In genomic region chr1:154158307-154159125, GRCh38 we compare ENCODE assay signal across 10 cellular contexts. TPM values are rescaled to one million over a fixed set of nuclear protein-coding genes. Genes with fewer than 3 reads are reported as not detected.
A peak's percentile ranks its signal among the peaks of the same experiment; 100 is the strongest.
DNase-seq lines count a peak whose midpoint lies in the region; ATAC-seq and TF ChIP-seq lines count a peak whose summit lies in the region.
"Had no signal": no experiment of that assay in that cellular context is flagged by ENCODE, and none has a peak within 500 bp of the region (broad histone marks: within the 10 kb centered on the region; RNA-seq: fewer than 3 reads in every experiment).

No MANE protein-coding gene starts in this region.

- H3K4me3 Mint-ChIP-seq in activated CD4-positive, alpha-beta memory T cell treated with anti-CD3 and anti-CD28 coated beads, Interleukin-2, amount 10 ng/mL, durations not matched to agents 7 days and 5 days: peak overlapping the region; percentile 49
- no peak overlapping the region for H3K4me3 Mint-ChIP-seq in neural progenitor cell

- H3K9me3 ChIP-seq in neural progenitor cell (ENCODE audit: low read depth): no peaks in the 10 kb centered on the region

- H3K36me3 Mint-ChIP-seq in activated CD4-positive, alpha-beta memory T cell treated with anti-CD3 and anti-CD28 coated beads, Interleukin-2, amount 10 ng/mL, durations not matched to agents 7 days and 5 days (ENCODE audit: low read depth): peaks cover 96% of the 10 kb centered on the region
- H3K36me3 Mint-ChIP-seq in neural progenitor cell: peaks cover 32% of the 10 kb centered on the region

- H3K4me3 ChIP-seq in GM12865 (ENCODE audit: low read depth, low read length) (no peak overlapping the region), neural progenitor cell (no peak overlapping the region)

- CTCF ChIA-PET in activated CD4-positive, alpha-beta memory T cell treated with anti-CD3 and anti-CD28 coated beads, Interleukin-2, amount 10 ng/mL, durations not matched to agents 7 days and 5 days (lab: Charles Lee): interaction anchor here (1.0 to 1.8 kb wide), 11 partner anchors 9 to 191 kb away, joined by 3 to 5 read pairs (median 3); partner anchors contain the start of gene CREB3L4

- peak overlapping the region; percentile 61 for H3K27ac ChIP-seq in neural progenitor cell

- H3F3A ChIP-seq in neural progenitor cell (ENCODE audit: low read depth): peaks cover 24% of the 10 kb centered on the region

- no peak overlapping the region for H2AFZ ChIP-seq in neural progenitor cell (replicated peaks)

- H3K27me3 Mint-ChIP-seq in activated CD4-positive, alpha-beta memory T cell treated with anti-CD3 and anti-CD28 coated beads, Interleukin-2, amount 10 ng/mL, durations not matched to agents 7 days and 5 days: no peaks in the 10 kb centered on the region
- H3K27me3 Mint-ChIP-seq in neural progenitor cell (ENCODE audit: insufficient read depth, low read depth): peaks cover 4% of the 10 kb centered on the region

- H3K27ac Mint-ChIP-seq in activated CD4-positive, alpha-beta memory T cell treated with anti-CD3 and anti-CD28 coated beads, Interleukin-2, amount 10 ng/mL, durations not matched to agents 7 days and 5 days: peak overlapping the region; percentile 92
- H3K27ac Mint-ChIP-seq in neural progenitor cell: no peak overlapping the region

- no peaks in the 10 kb centered on the region for H4K20me1 ChIP-seq in neural progenitor cell (ENCODE audit: low read depth)

- DNase-seq in GM12865 (ENCODE audit: low read depth) (peak; percentile 51), neural progenitor cell (ENCODE audit: low spot score) (no peak), NCI-H2081 (lab: John Stamatoyannopoulos, UW) (no peak), EL (no peak), iPS-NIHi7 (ENCODE audit: extremely low spot score) (no peak)
- no peak for DNase-seq in activated CD4-positive, alpha-beta memory T cell treated with anti-CD3 and anti-CD28 coated beads, Interleukin-2, amount 10 ng/mL, durations not matched to agents 7 days and 5 days
- DNase-seq: NCI-H524 treated with DMSO at 0.1 percent for 48 hours had no signal

- POLR2A ChIA-PET in activated CD4-positive, alpha-beta memory T cell treated with anti-CD3 and anti-CD28 coated beads, Interleukin-2, amount 10 ng/mL, durations not matched to agents 7 days and 5 days (lab: Charles Lee): interaction anchor here (0.9 to 11.3 kb wide), 18 partner anchors 9 to 377 kb away, joined by 3 to 214 read pairs (median 4); partner anchors contain the start of genes ATP8B2, HAX1, RAB13 and RPS27

- no peak for TF ChIP-seq CTCF in GM12865 (IDR thresholded peaks at IDR 0.05; ENCODE audit: insufficient read depth, low read depth, low read length, missing control alignments)
- TF ChIP-seq CTCF in neural progenitor cell (IDR thresholded peaks at IDR 0.05): no peak

- H3K4me1 ChIP-seq in neural progenitor cell: peaks cover 11% of the 10 kb centered on the region

- peaks cover 11% of the 10 kb centered on the region for H3K79me2 ChIP-seq in neural progenitor cell (ENCODE audit: low read depth)

- H3K9ac ChIP-seq in neural progenitor cell: no peak overlapping the region

- peak; percentile 27 for ATAC-seq in HG03097 (IDR thresholded peaks at IDR 0.05; ENCODE audit: low FRiP score, unreplicated experiment)
- no peak for ATAC-seq in GM19463 (IDR thresholded peaks at IDR 0.05; ENCODE audit: unreplicated experiment)

- no peak overlapping the region for H3K4me2 ChIP-seq in neural progenitor cell

- H3K27me3 ChIP-seq in neural progenitor cell: no peaks in the 10 kb centered on the region

- peaks cover 67% of the 10 kb centered on the region for H3K4me1 Mint-ChIP-seq in activated CD4-positive, alpha-beta memory T cell treated with anti-CD3 and anti-CD28 coated beads, Interleukin-2, amount 10 ng/mL, durations not matched to agents 7 days and 5 days
- peaks cover 15% of the 10 kb centered on the region for H3K4me1 Mint-ChIP-seq in neural progenitor cell

- peaks cover 9% of the 10 kb centered on the region for H3K9me3 Mint-ChIP-seq in activated CD4-positive, alpha-beta memory T cell treated with anti-CD3 and anti-CD28 coated beads, Interleukin-2, amount 10 ng/mL, durations not matched to agents 7 days and 5 days
- no peaks in the 10 kb centered on the region for H3K9me3 Mint-ChIP-seq in neural progenitor cell

- peaks cover 21% of the 10 kb centered on the region for H3K36me3 ChIP-seq in neural progenitor cell

RNA-seq across cellular contexts. Expression of gene NUP210L, which starts 3.6 kb away (rescaled TPM):
- total RNA-seq in activated CD4-positive, alpha-beta memory T cell treated with anti-CD3 and anti-CD28 coated beads, Interleukin-2, amount 10 ng/mL, durations not matched to agents 7 days and 5 days: under 1 TPM; 0.05 to 0.08 TPM
- total RNA-seq in neural progenitor cell (ENCODE audit: low replicate concordance): not detected in 2 replicates

RNA-seq across cellular contexts. Expression of gene TPM3, which starts 33.4 kb away (rescaled TPM):
- total RNA-seq in activated CD4-positive, alpha-beta memory T cell treated with anti-CD3 and anti-CD28 coated beads, Interleukin-2, amount 10 ng/mL, durations not matched to agents 7 days and 5 days: 100 to 1,000 TPM; 792 to 805 TPM
- total RNA-seq in neural progenitor cell (ENCODE audit: low replicate concordance): 408 and 596 TPM in 2 replicates

RNA-seq across cellular contexts. Expression of gene CFAP141, which starts 47.6 kb away (rescaled TPM):
- total RNA-seq in activated CD4-positive, alpha-beta memory T cell treated with anti-CD3 and anti-CD28 coated beads, Interleukin-2, amount 10 ng/mL, durations not matched to agents 7 days and 5 days: not detected
- not detected in 2 replicates for total RNA-seq in neural progenitor cell (ENCODE audit: low replicate concordance)
- total RNA-seq: fibroblast of villous mesenchyme had no signal
